20 cellular contexts compared by ENCODE assay signal in genomic region chr21:45327458-45328197, GRCh38. TPM values are rescaled to one million over a fixed set of nuclear protein-coding genes. Genes with fewer than 3 reads are reported as not detected.
DNase-seq lines count a peak whose midpoint lies in the region; ATAC-seq, FAIRE-seq and TF ChIP-seq lines count a peak whose summit lies in the region.
"Had no signal": no experiment of that assay in that cellular context is flagged by ENCODE, and none has a peak within 500 bp of the region (broad histone marks: within the 10 kb centered on the region; RNA-seq: fewer than 3 reads in every experiment).

No MANE protein-coding gene starts in this region.

- no peaks in the 10 kb centered on the region for H3K27me3 Mint-ChIP-seq in MCF 10A (ENCODE audit: insufficient read depth, unreplicated experiment)
- no peaks in the 10 kb centered on the region for H3K27me3 Mint-ChIP-seq in WTC11 (ENCODE audit: low read depth)
- H3K27me3 Mint-ChIP-seq: activated naive CD4-positive, alpha-beta T cell treated with anti-CD3 and anti-CD28 coated beads, Interleukin-2, amount 50 U/mL, for 24 hours had no signal

- H3K9me3 Mint-ChIP-seq in MCF 10A (ENCODE audit: unreplicated experiment): no peaks in the 10 kb centered on the region
- no peaks in the 10 kb centered on the region for H3K9me3 Mint-ChIP-seq in WTC11
- H3K9me3 Mint-ChIP-seq: activated naive CD4-positive, alpha-beta T cell treated with anti-CD3 and anti-CD28 coated beads, Interleukin-2, amount 50 U/mL, for 24 hours; CD14-positive monocyte; effector memory CD8-positive, alpha-beta T cell had no signal

- BruUV-seq in MCF 10A (replicated peaks; lab: Mats Ljungman, UMichigan): no TSS peak
- no TSS peak for BruUV-seq in A673 (replicated peaks; lab: Mats Ljungman, UMichigan)

- H3K4me3 ChIP-seq in breast epithelium: no peak overlapping the region
- H3K4me3 ChIP-seq in lower lobe of right lung: no peak overlapping the region
- H3K4me3 ChIP-seq in small intestine (ENCODE audit: low read depth in 1 of 2, low read length in 2 of 2): no peak overlapping the region
- H3K4me3 ChIP-seq in A673 (ENCODE audit: low read depth, low read length, poor library complexity, severe bottlenecking): no peak overlapping the region
- H3K4me3 ChIP-seq: ascending aorta had no signal

- intact Hi-C loops in MCF 10A (cut with micrococcal nuclease): no loop called here
- intact Hi-C loops in breast epithelium (cut with DNase I; ENCODE audit: low total_unique reads): loop anchor here (10.0 kb wide), 1 partner anchor 87 kb away; no protein-coding TSS in a partner anchor
- intact Hi-C loops in lower lobe of right lung (cut with DNase I): no loop called here
- intact Hi-C loops in A673 (cut with micrococcal nuclease; ENCODE audit: unreplicated experiment): no loop called here

- FAIRE-seq in small intestine (lab: Jason Lieb, UNC) (no peak), urothelium cell line (lab: Jason Lieb, UNC) (no peak)
- FAIRE-seq: A204.1, GM12891 had no signal

- H3K27ac Mint-ChIP-seq in MCF 10A (ENCODE audit: low read depth, unreplicated experiment): peak overlapping the region; percentile 65
- 0 out of 2 replicates have a peak overlapping the region, but pooled peaks have one; percentile 48 for H3K27ac Mint-ChIP-seq in WTC11
- H3K27ac Mint-ChIP-seq: activated CD8-positive, alpha-beta T cell treated with anti-CD3 and anti-CD28 coated beads, Interleukin-2, amount 10 ng/mL, durations not matched to agents 7 days and 5 days; CD14-positive monocyte; effector memory CD8-positive, alpha-beta T cell had no signal

- H3K9me3 ChIP-seq in breast epithelium (no peaks in the 10 kb centered on the region), lower lobe of right lung (no peaks in the 10 kb centered on the region), small intestine (ENCODE audit: control insufficient read depth, low read depth) (no peaks in the 10 kb centered on the region), A673 (ENCODE audit: low read depth, low read length, poor library complexity, severe bottlenecking) (no peaks in the 10 kb centered on the region)
- H3K9me3 ChIP-seq: ascending aorta had no signal

- H3K4me1 Mint-ChIP-seq in MCF 10A (ENCODE audit: insufficient read depth, unreplicated experiment) (peaks cover 7% of the 10 kb centered on the region), WTC11 (peaks cover 23% of the 10 kb centered on the region)
- H3K4me1 Mint-ChIP-seq: CD14-positive monocyte had no signal

- no peaks in the 10 kb centered on the region for H3K36me3 Mint-ChIP-seq in MCF 10A (ENCODE audit: insufficient read depth, unreplicated experiment)
- no peaks in the 10 kb centered on the region; the same call in 1 of the 2 replicates for H3K36me3 Mint-ChIP-seq in WTC11
- H3K36me3 Mint-ChIP-seq: activated naive CD4-positive, alpha-beta T cell treated with anti-CD3 and anti-CD28 coated beads, Interleukin-2, amount 50 U/mL, for 24 hours; CD14-positive monocyte had no signal

- DNase-seq in MCF 10A (ENCODE audit: unreplicated experiment): no peak
- DNase-seq in breast epithelium (ENCODE audit: low spot score in 2 of 2): no peak
- DNase-seq in WTC11 (ENCODE audit: low spot score): no peak
- peak; percentile 46 for DNase-seq in lower lobe of right lung
- DNase-seq in small intestine: peak; percentile 36
- no peak for DNase-seq in urothelium cell line (ENCODE audit: low spot score)
- DNase-seq in A673 (ENCODE audit: low spot score): no peak
- DNase-seq: activated CD8-positive, alpha-beta T cell treated with anti-CD3 and anti-CD28 coated beads, Interleukin-2, amount 10 ng/mL, durations not matched to agents 7 days and 5 days; activated T-cell treated with anti-CD3 and anti-CD28 coated beads, Interleukin-2, amount 50 U/mL, for 48 hours; DMS53; effector memory CD8-positive, alpha-beta T cell; mammary epithelial cell; NCI-H1048; OCI-M1 had no signal

- WGBS in small intestine, 3 donors: 44 to 73% (median 58%) methylated on average over 23 of the region's 23 CpGs

- no peak for ATAC-seq in WTC11
- ATAC-seq in lower lobe of right lung: no peak
- no peak for ATAC-seq in HG03196 (IDR thresholded peaks at IDR 0.05; ENCODE audit: unreplicated experiment)
- ATAC-seq: activated CD8-positive, alpha-beta T cell treated with anti-CD3 and anti-CD28 coated beads, Interleukin-2, amount 10 ng/mL, durations not matched to agents 7 days and 5 days; effector memory CD8-positive, alpha-beta T cell had no signal

- H3K36me3 ChIP-seq in breast epithelium (no peaks in the 10 kb centered on the region), lower lobe of right lung (no peaks in the 10 kb centered on the region), small intestine (ENCODE audit: control insufficient read depth in 2 of 2, insufficient read depth in 2 of 2, low read length in 2 of 2) (no peaks in the 10 kb centered on the region), A673 (ENCODE audit: insufficient read depth, low read length, poor library complexity, severe bottlenecking) (no peaks in the 10 kb centered on the region)
- H3K36me3 ChIP-seq: ascending aorta had no signal

- TF ChIP-seq CTCF in MCF 10A (IDR thresholded peaks at IDR 0.05; ENCODE audit: unreplicated experiment): no peak
- TF ChIP-seq CTCF in breast epithelium (IDR thresholded peaks at IDR 0.05): no peak
- TF ChIP-seq CTCF in WTC11 (IDR thresholded peaks at IDR 0.05): no peak
- no peak for TF ChIP-seq CTCF in lower lobe of right lung (IDR thresholded peaks at IDR 0.05)
- no peak for TF ChIP-seq CTCF in A673 (conservative IDR thresholded peaks at IDR 0.05; ENCODE audit: low read depth, low read length)

- H3K4me1 ChIP-seq in breast epithelium (no peaks in the 10 kb centered on the region), lower lobe of right lung (peaks cover 35% of the 10 kb centered on the region), small intestine (ENCODE audit: control insufficient read depth in 2 of 2, insufficient read depth in 1 of 2, low read depth in 1 of 2, low read length in 1 of 2) (peaks cover 0 to 2% of the 10 kb centered on the region in 2 donors), A673 (ENCODE audit: insufficient read depth, low read length, poor library complexity, severe bottlenecking) (no peaks in the 10 kb centered on the region)

- CTCF ChIA-PET in MCF 10A (lab: Yijun Ruan, JAX) (interaction anchor here (0.6 kb wide), 1 partner anchor 35 kb away, joined by 3 read pairs; no protein-coding TSS in a partner anchor), WTC11 (lab: Charles Lee) (interaction anchor here (1.2 to 5.2 kb wide), 2 partner anchors 19 to 29 kb away, joined by 4 to 24 read pairs; no protein-coding TSS in a partner anchor), A673 (lab: Charles Lee) (no interaction called here)

- TF ChIP-seq POLR2A in breast epithelium (IDR thresholded peaks at IDR 0.05): no peak

- H3K4me3 Mint-ChIP-seq in MCF 10A (ENCODE audit: unreplicated experiment) (no peak overlapping the region), WTC11 (no peak overlapping the region)
- H3K4me3 Mint-ChIP-seq: activated CD8-positive, alpha-beta T cell treated with anti-CD3 and anti-CD28 coated beads, Interleukin-2, amount 10 ng/mL, durations not matched to agents 7 days and 5 days; activated naive CD4-positive, alpha-beta T cell treated with anti-CD3 and anti-CD28 coated beads, Interleukin-2, amount 50 U/mL, for 24 hours; CD14-positive monocyte; effector memory CD8-positive, alpha-beta T cell had no signal

- H3K27ac ChIP-seq in breast epithelium (no peak overlapping the region), lower lobe of right lung (no peak overlapping the region), small intestine (ENCODE audit: low read depth in 1 of 2, low read length in 1 of 2) (no peak overlapping the region), A673 (ENCODE audit: low read depth, low read length, poor library complexity, severe bottlenecking) (no peak overlapping the region)
- H3K27ac ChIP-seq: ascending aorta had no signal

- POLR2A ChIA-PET in MCF 10A (lab: Yijun Ruan, JAX) (interaction anchor here (0.6 to 0.7 kb wide), 2 partner anchors 184 to 493 kb away, joined by 3 read pairs; no protein-coding TSS in a partner anchor), WTC11 (lab: Charles Lee) (no interaction called here), A673 (lab: Charles Lee; ENCODE audit: low non-redundant PET) (no interaction called here)

- H3K27me3 ChIP-seq in breast epithelium: peaks cover 0 to 3% of the 10 kb centered on the region in 2 donors
- H3K27me3 ChIP-seq in lower lobe of right lung (ENCODE audit: low read depth): no peaks in the 10 kb centered on the region
- no peaks in the 10 kb centered on the region for H3K27me3 ChIP-seq in small intestine (ENCODE audit: control insufficient read depth in 2 of 2, insufficient read depth in 2 of 2, low read length in 2 of 2)
- no peaks in the 10 kb centered on the region for H3K27me3 ChIP-seq in A673 (replicated peaks; ENCODE audit: insufficient read depth, low read depth, low read length, poor library complexity)
- H3K27me3 ChIP-seq: ascending aorta had no signal

TF ChIP-seq in WTC11, 78 proteins besides CTCF, POLR2A, EP300 and RAD21 (continues in another document):
- no peak for TF ChIP-seq MLX (CRISPR knock-in tag; IDR thresholded peaks at IDR 0.05)
- no peak for TF ChIP-seq ZBTB21 (CRISPR knock-in tag; IDR thresholded peaks at IDR 0.05; ENCODE audit: borderline replicate concordance)
- TF ChIP-seq CDX4 (CRISPR knock-in tag; IDR thresholded peaks at IDR 0.05; ENCODE audit: borderline replicate concordance): no peak
- TF ChIP-seq TCF7 (CRISPR knock-in tag; IDR thresholded peaks at IDR 0.05; ENCODE audit: low read depth): no peak
- no peak for TF ChIP-seq ELF4 (CRISPR knock-in tag; IDR thresholded peaks at IDR 0.05; ENCODE audit: low read depth)
- no peak for TF ChIP-seq FOXJ3 (CRISPR knock-in tag; IDR thresholded peaks at IDR 0.05; ENCODE audit: borderline replicate concordance)

RNA-seq across cellular contexts. Expression of gene POFUT2, which starts 39.9 kb away (rescaled TPM):
- total RNA-seq in MCF 10A (2022): 25.2 and 31.3 TPM in 2 replicates
- total RNA-seq in breast epithelium: 10 to 100 TPM; 20.0 to 22.9 (median 22.1) TPM
- total RNA-seq in WTC11 (2021): 37.1 to 41.4 TPM (median 39.7 TPM) in 3 replicates
- 29.1 TPM for total RNA-seq in lower lobe of right lung
- 10 to 100 TPM; 13.5 to 34.4 (median 20.0) TPM for polyA plus RNA-seq in small intestine
- total RNA-seq in A673 (2021): 25.1 and 29.5 TPM in 2 replicates

Comparison
In these comparisons a context has a peak if more than half of its experiments do, and no peak if none do; other contexts are left out.
1. DNase-seq: peak in lower lobe of right lung (single experiment) and small intestine (single experiment); none in MCF 10A (single experiment), breast epithelium (0 of 2), WTC11 (single experiment), urothelium cell line (single experiment) and A673 (single experiment).